In the genomic region with DNA sequence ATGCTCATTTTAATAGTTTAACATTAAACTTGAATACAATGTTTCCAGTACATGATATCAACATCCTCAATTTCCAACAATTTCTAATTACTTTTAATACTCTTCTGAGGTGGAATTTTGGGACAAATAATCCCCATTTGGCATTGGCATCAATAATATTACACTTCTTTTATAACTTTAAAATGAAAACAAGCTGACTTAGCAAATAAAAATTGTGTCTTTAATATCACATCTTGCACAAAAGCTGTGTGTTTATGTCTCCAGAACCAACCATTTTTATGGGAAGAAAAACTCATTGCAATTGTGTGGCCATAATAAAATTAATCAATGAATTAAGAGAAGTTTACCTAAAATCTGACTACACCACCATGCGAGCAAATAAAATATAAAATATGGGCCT, we compare ENCODE assay signal across 20 cellular contexts.
DNase-seq lines count a peak whose midpoint lies in the region; ATAC-seq, FAIRE-seq and TF ChIP-seq lines count a peak whose summit lies in the region.
"Had no signal": no experiment of that assay in that cellular context is flagged by ENCODE, and none has a peak within 500 bp of the region (broad histone marks: within the 10 kb centered on the region; RNA-seq: fewer than 3 reads in every experiment).

No MANE protein-coding gene starts in this region.

- H3K4ac ChIP-seq in IMR-90 (ENCODE audit: low read depth, low read length) (no peak overlapping the region), H1 (replicated peaks; ENCODE audit: insufficient read length, low read depth, low read length) (no peak overlapping the region), mesenchymal stem cell (ENCODE audit: low read depth in 1 of 2, low read length in 2 of 2) (no peak overlapping the region)

- TF ChIP-seq POLR2A in HepG2 (IDR thresholded peaks at IDR 0.05; ENCODE audit: insufficient read depth in 1 of 2, low read depth in 2 of 2, low read length in 2 of 2) (no peak), right lobe of liver (IDR thresholded peaks at IDR 0.05) (no peak), IMR-90 (IDR thresholded peaks at IDR 0.05; ENCODE audit: low read depth, low read length) (no peak), H1 (IDR thresholded peaks at IDR 0.05; ENCODE audit: control extremely low read depth in 1 of 2, low read depth in 2 of 2, low read length in 2 of 2) (no peak)

- H2BK12ac ChIP-seq in H1 (ENCODE audit: low read depth, low read length) (no peak overlapping the region), mesenchymal stem cell (ENCODE audit: low read length in 2 of 2) (no peak overlapping the region)

- dilution Hi-C loops in IMR-90 (cut with HindIII; ENCODE audit: low sequenced_read_pairs, unreplicated experiment) = no loop called here

- FAIRE-seq in HepG2 (lab: Jason Lieb, UNC) (no peak), H1 (lab: Jason Lieb, UNC) (no peak)
- FAIRE-seq: G401.6, GM12891, GM19239 had no signal

- in situ Hi-C loops in HepG2 (cut with HindIII; ENCODE audit: extremely low pct_ligation_motif_present, low pct_unique_long_range_greater_than_20kb) (no loop called here), IMR-90 (cut with MboI; ENCODE audit: low sequenced_read_pairs) (no loop called here)

- no peak overlapping the region for H2BK15ac ChIP-seq in IMR-90 (ENCODE audit: low read depth, low read length)
- no peak overlapping the region for H2BK15ac ChIP-seq in H1 (ENCODE audit: low read length)
- no peak overlapping the region for H2BK15ac ChIP-seq in mesenchymal stem cell (ENCODE audit: low read depth, poor library complexity, severe bottlenecking)

- H3K4me2 ChIP-seq in HepG2 (ENCODE audit: low read depth, low read length) (no peak overlapping the region), IMR-90 (ENCODE audit: low read depth, low read length) (no peak overlapping the region), H1 (ENCODE audit: insufficient read depth in 1 of 2, low read depth in 2 of 2, low read length in 2 of 2) (no peak overlapping the region), PC-3 (ENCODE audit: low read length) (no peak overlapping the region), mesenchymal stem cell (ENCODE audit: low read length, poor library complexity, severe bottlenecking) (no peak overlapping the region)
- H3K4me2 ChIP-seq: BLaER1 had no signal

- H3K14ac ChIP-seq in IMR-90 (replicated peaks; ENCODE audit: low read depth, low read length) = no peak overlapping the region
- H3K14ac ChIP-seq in H1 (ENCODE audit: insufficient read length) = no peak overlapping the region
- H3K14ac ChIP-seq in mesenchymal stem cell (ENCODE audit: low read length in 2 of 2) = no peak overlapping the region

- H3K56ac ChIP-seq in IMR-90 (ENCODE audit: extremely low read depth, insufficient read depth, low read length) = no peak overlapping the region
- no peak overlapping the region for H3K56ac ChIP-seq in H1 (replicated peaks; ENCODE audit: insufficient read length, low read depth, low read length)

- H4K20me1 ChIP-seq in HepG2 (ENCODE audit: insufficient read depth, low read length) (no peaks in the 10 kb centered on the region), IMR-90 (ENCODE audit: insufficient read depth, low read length) (no peaks in the 10 kb centered on the region), H1 (replicated peaks in 1 of 2; ENCODE audit: control insufficient read depth in 1 of 2, insufficient read depth in 2 of 2, low read length in 2 of 2) (no peaks in the 10 kb centered on the region), PC-3 (ENCODE audit: low read length) (no peaks in the 10 kb centered on the region)
- H4K20me1 ChIP-seq: BLaER1 had no signal

- H2BK5ac ChIP-seq in IMR-90 (ENCODE audit: low read depth, low read length, poor library complexity, severe bottlenecking) = no peak overlapping the region
- H2BK5ac ChIP-seq in H1 (ENCODE audit: low read depth, low read length) = no peak overlapping the region
- no peak overlapping the region for H2BK5ac ChIP-seq in mesenchymal stem cell (ENCODE audit: low read depth, low read length, poor library complexity, severe bottlenecking)

- TF ChIP-seq CTCF in HepG2 (CRISPR knock-in tag; IDR thresholded peaks at IDR 0.05) (no peak), right lobe of liver (IDR thresholded peaks at IDR 0.05) (no peak), IMR-90 (conservative IDR thresholded peaks at IDR 0.05; ENCODE audit: low read depth, low read length) (no peak), H1 (IDR thresholded peaks at IDR 0.05; ENCODE audit: control extremely low read depth in 1 of 3, insufficient read depth in 1 of 3, low read depth in 1 of 3, low read length in 3 of 3) (no peak), PC-3 (conservative IDR thresholded peaks at IDR 0.05; ENCODE audit: low read depth, low read length) (no peak)

- intact Hi-C loops in HepG2 (cut with micrococcal nuclease; ENCODE audit: unreplicated experiment) = no loop called here
- intact Hi-C loops in right lobe of liver (cut with DNase I) = no loop called here
- intact Hi-C loops in IMR-90 (cut with micrococcal nuclease) = no loop called here
- intact Hi-C loops in PC-3 (cut with micrococcal nuclease) = no loop called here

- H3K4me1 ChIP-seq in HepG2 (ENCODE audit: insufficient read depth, low read length) (no peaks in the 10 kb centered on the region), right lobe of liver (no peaks in the 10 kb centered on the region), IMR-90 (ENCODE audit: control insufficient read depth, insufficient read depth, low read length) (no peaks in the 10 kb centered on the region), H1 (replicated peaks in 1 of 4; ENCODE audit: control insufficient read depth in 3 of 4, insufficient read depth in 4 of 4, low read length in 3 of 4) (no peaks in the 10 kb centered on the region), PC-3 (ENCODE audit: insufficient read depth, low read length) (no peaks in the 10 kb centered on the region), mesenchymal stem cell (ENCODE audit: control insufficient read depth, insufficient read depth, low read depth, low read length) (no peaks in the 10 kb centered on the region)
- H3K4me1 ChIP-seq: BE2C, BLaER1 had no signal

- H2BK120ac ChIP-seq in IMR-90 (ENCODE audit: low read depth, low read length) (no peak overlapping the region), H1 (replicated peaks; ENCODE audit: low read depth, low read length) (no peak overlapping the region), mesenchymal stem cell (ENCODE audit: low read depth, low read length) (no peak overlapping the region)

- ATAC-seq in HepG2 = no peak
- ATAC-seq in right lobe of liver = no peak
- ATAC-seq in IMR-90 (ENCODE audit: low read depth) = no peak
- no peak for ATAC-seq in PC-3

- H3K9ac ChIP-seq in HepG2 (ENCODE audit: insufficient read depth, low read depth, low read length) (no peak overlapping the region), IMR-90 (ENCODE audit: low read depth, low read length) (no peak overlapping the region), H1 (replicated peaks in 1 of 4; ENCODE audit: extremely low read depth in 1 of 4, low read depth in 3 of 4, low read length in 3 of 4) (no peak overlapping the region), PC-3 (ENCODE audit: low read length) (no peak overlapping the region), mesenchymal stem cell (ENCODE audit: low read length) (no peak overlapping the region)
- H3K9ac ChIP-seq: BLaER1 had no signal

- no peaks in the 10 kb centered on the region for H3F3A ChIP-seq in PC-3 (ENCODE audit: low read length, unreplicated experiment)

- WGBS in HepG2 (ENCODE audit: low lambda C conversion rate) = 35% methylated on average over 1 of the region's 1 CpG
- WGBS in right lobe of liver (ENCODE audit: insufficient coverage, low coverage, low lambda C conversion rate, missing lambda C conversion rate) = 56% methylated on average over 1 of the region's 1 CpG
- no CpG with 5 or more reads among the region's 1 CpG for WGBS in IMR-90 (ENCODE audit: extremely low coverage in 2 of 2, insufficient read length in 1 of 2), 2 experiments
- 86% methylated on average over 1 of the region's 1 CpG; no CpG with 5 or more reads in 1 of the 2 experiments for WGBS in H1 (ENCODE audit: extremely low coverage in 1 of 2, insufficient coverage in 1 of 2, insufficient read length in 1 of 2, insufficient replicate concordance in 2 of 2, low coverage in 1 of 2, low lambda C conversion rate in 2 of 2, missing lambda C conversion rate in 1 of 2), 2 experiments
- no CpG with 5 or more reads among the region's 1 CpG for WGBS in mesenchymal stem cell

- POLR2A ChIA-PET in HepG2 (lab: Yijun Ruan, JAX) (no interaction called here), IMR-90 (lab: Charles Lee; ENCODE audit: unreplicated experiment) (no interaction called here), H1 (lab: Charles Lee; ENCODE audit: partially characterized antibody) (no interaction called here), PC-3 (lab: Charles Lee; ENCODE audit: unreplicated experiment) (no interaction called here)

- H2BK20ac ChIP-seq in IMR-90 (ENCODE audit: low read depth, low read length) (no peak overlapping the region), H1 (ENCODE audit: low read length) (no peak overlapping the region)

- no peaks in the 10 kb centered on the region for H3K9me1 ChIP-seq in IMR-90 (ENCODE audit: insufficient read depth, low read length)

- peaks cover 9% of the 10 kb centered on the region for H3K9me3 ChIP-seq in HepG2 (ENCODE audit: low read length)
- no peaks in the 10 kb centered on the region for H3K9me3 ChIP-seq in right lobe of liver
- no peaks in the 10 kb centered on the region for H3K9me3 ChIP-seq in IMR-90 (ENCODE audit: control insufficient read depth, insufficient read depth, low read length)
- H3K9me3 ChIP-seq in H1 (ENCODE audit: insufficient read depth in 2 of 2, low read depth in 1 of 2, low read length in 1 of 2) = no peaks in the 10 kb centered on the region
- H3K9me3 ChIP-seq in PC-3 (ENCODE audit: low read length) = no peaks in the 10 kb centered on the region
- no peaks in the 10 kb centered on the region for H3K9me3 ChIP-seq in mesenchymal stem cell (ENCODE audit: control insufficient read depth, low read length)
- H3K9me3 ChIP-seq: BE2C, BLaER1 had no signal

- H4K91ac ChIP-seq in IMR-90 (ENCODE audit: insufficient read depth, low read depth, low read length) = no peak overlapping the region
- H4K91ac ChIP-seq in H1 (replicated peaks; ENCODE audit: insufficient read length, low read length) = no peak overlapping the region
- H4K91ac ChIP-seq in mesenchymal stem cell (ENCODE audit: low read length) = no peak overlapping the region

- H4K5ac ChIP-seq in IMR-90 (ENCODE audit: low read depth, low read length) (no peak overlapping the region), H1 (ENCODE audit: insufficient read length, low read depth, low read length) (no peak overlapping the region)

- CTCF ChIA-PET in HepG2 (lab: Yijun Ruan, JAX; ENCODE audit: low intra/inter-chr PET ratio, low total read pairs) (no interaction called here), IMR-90 (lab: Yijun Ruan, JAX) (no interaction called here), H1 (lab: Charles Lee; ENCODE audit: partially characterized antibody) (no interaction called here), PC-3 (lab: Charles Lee) (no interaction called here)

- H3K79me1 ChIP-seq in IMR-90 (ENCODE audit: low read depth in 1 of 2, low read length in 2 of 2) = no peaks in the 10 kb centered on the region
- H3K79me1 ChIP-seq in H1 (ENCODE audit: low read depth, low read length) = no peaks in the 10 kb centered on the region
- no peaks in the 10 kb centered on the region for H3K79me1 ChIP-seq in mesenchymal stem cell (replicated peaks; ENCODE audit: low read length, poor library complexity, severe bottlenecking)

- no peak overlapping the region for H2AK5ac ChIP-seq in IMR-90 (ENCODE audit: low read depth, low read length)
- H2AK5ac ChIP-seq in H1 (ENCODE audit: low read depth, low read length) = no peak overlapping the region
- no peak overlapping the region for H2AK5ac ChIP-seq in mesenchymal stem cell (ENCODE audit: low read length, severe bottlenecking)

- H2AK9ac ChIP-seq in IMR-90 (replicated peaks; ENCODE audit: low read depth, low read length, poor library complexity) = no peak overlapping the region

- H3K9me2 ChIP-seq in PC-3 (replicated peaks; ENCODE audit: low read length) = no peaks in the 10 kb centered on the region

- BruUV-seq in HepG2 (replicated peaks; lab: Mats Ljungman, UMichigan) (no TSS peak), IMR-90 (replicated peaks; lab: Mats Ljungman, UMichigan) (no TSS peak), PC-3 (replicated peaks; lab: Mats Ljungman, UMichigan) (no TSS peak)

- H3K18ac ChIP-seq in IMR-90 (ENCODE audit: low read depth, low read length) (no peak overlapping the region), H1 (ENCODE audit: extremely low read depth, low read length) (no peak overlapping the region), mesenchymal stem cell (ENCODE audit: low read depth in 1 of 2, low read length in 2 of 2) (no peak overlapping the region)

- H2AFZ ChIP-seq in HepG2 (ENCODE audit: low read length) = no peak overlapping the region
- no peak overlapping the region for H2AFZ ChIP-seq in IMR-90 (replicated peaks; ENCODE audit: low read length, poor library complexity)
- no peak overlapping the region for H2AFZ ChIP-seq in H1 (ENCODE audit: low read length)
- H2AFZ ChIP-seq in PC-3 (ENCODE audit: low read length) = no peak overlapping the region
- H2AFZ ChIP-seq in mesenchymal stem cell (ENCODE audit: low read depth, low read length) = no peak overlapping the region

- H4K8ac ChIP-seq in IMR-90 (ENCODE audit: low read depth in 2 of 2, low read length in 2 of 2) (no peak overlapping the region), H1 (ENCODE audit: extremely low read depth, insufficient read depth, low read length) (no peak overlapping the region), mesenchymal stem cell (ENCODE audit: low read length) (no peak overlapping the region)

- TF ChIP-seq RAD21 in HepG2 (CRISPR knock-in tag; IDR thresholded peaks at IDR 0.05) = no peak
- no peak for TF ChIP-seq RAD21 in IMR-90 (IDR thresholded peaks at IDR 0.05; ENCODE audit: low read length)
- TF ChIP-seq RAD21 in H1 (IDR thresholded peaks at IDR 0.05 in 1 of 2, conservative IDR thresholded peaks at IDR 0.05 in 1 of 2; ENCODE audit: low read depth in 2 of 2, low read length in 2 of 2) = no peak

- H3K23me2 ChIP-seq in H1 (ENCODE audit: low read depth, low read length) = no peaks in the 10 kb centered on the region

- no peaks in the 10 kb centered on the region for H3K36me3 ChIP-seq in HepG2 (replicated peaks in 1 of 2; ENCODE audit: control insufficient read depth in 1 of 2, insufficient read depth in 2 of 2, low read length in 2 of 2)
- H3K36me3 ChIP-seq in right lobe of liver = no peaks in the 10 kb centered on the region
- no peaks in the 10 kb centered on the region for H3K36me3 ChIP-seq in IMR-90 (ENCODE audit: control insufficient read depth, insufficient read depth, low read length)
- no peaks in the 10 kb centered on the region for H3K36me3 ChIP-seq in H1 (ENCODE audit: control insufficient read depth in 2 of 4, insufficient read depth in 4 of 4, low read length in 3 of 4)
- H3K36me3 ChIP-seq in PC-3 (ENCODE audit: low read depth, low read length) = no peaks in the 10 kb centered on the region
- H3K36me3 ChIP-seq in mesenchymal stem cell (ENCODE audit: control insufficient read depth in 1 of 2, insufficient read depth in 2 of 2, low read depth in 1 of 2, low read length in 2 of 2) = no peaks in the 10 kb centered on the region
- H3K36me3 ChIP-seq: BE2C, BLaER1 had no signal

- no peak overlapping the region for H3K23ac ChIP-seq in IMR-90 (ENCODE audit: low read depth, low read length)
- H3K23ac ChIP-seq in H1 (ENCODE audit: insufficient read length) = no peak overlapping the region
- H3K23ac ChIP-seq in mesenchymal stem cell (ENCODE audit: low read length in 2 of 2) = no peak overlapping the region

- H3K4me3 ChIP-seq in HepG2 (replicated peaks in 1 of 3; ENCODE audit: insufficient read depth in 1 of 3, low read depth in 2 of 3, low read length in 3 of 3) (no peak overlapping the region), right lobe of liver (no peak overlapping the region), IMR-90 (ENCODE audit: insufficient read depth, low read depth, low read length) (no peak overlapping the region), H1 (ENCODE audit: extremely low read depth in 1 of 4, insufficient read depth in 2 of 4, low read depth in 3 of 4, low read length in 4 of 4) (no peak overlapping the region), PC-3 (ENCODE audit: low read length) (no peak overlapping the region), mesenchymal stem cell (ENCODE audit: insufficient read depth in 1 of 2, low read depth in 1 of 2, low read length in 2 of 2) (no peak overlapping the region)
- H3K4me3 ChIP-seq: BLaER1 had no signal

- H3K27me3 ChIP-seq in HepG2 (ENCODE audit: control insufficient read depth in 1 of 2, insufficient read depth in 2 of 2, low read length in 2 of 2) (no peaks in the 10 kb centered on the region), right lobe of liver (no peaks in the 10 kb centered on the region), IMR-90 (ENCODE audit: control insufficient read depth, insufficient read depth, low read length) (no peaks in the 10 kb centered on the region), H1 (replicated peaks in 1 of 4; ENCODE audit: control insufficient read depth in 3 of 4, extremely low read depth in 1 of 4, insufficient read depth in 3 of 4, low read length in 3 of 4) (no peaks in the 10 kb centered on the region), PC-3 (ENCODE audit: low read length) (no peaks in the 10 kb centered on the region), mesenchymal stem cell (ENCODE audit: control insufficient read depth in 1 of 2, insufficient read depth in 1 of 2, low read length in 2 of 2) (no peaks in the 10 kb centered on the region)
- H3K27me3 ChIP-seq: BE2C, BLaER1 had no signal

- TF ChIP-seq EP300 in HepG2 (IDR thresholded peaks at IDR 0.05; ENCODE audit: low read depth in 2 of 2, low read length in 2 of 2) (no peak), HepG2 (CRISPR knock-in tag; IDR thresholded peaks at IDR 0.05; ENCODE audit: borderline replicate concordance) (no peak), H1 (IDR thresholded peaks at IDR 0.05; ENCODE audit: borderline replicate concordance in 1 of 2, low read depth in 2 of 2, low read length in 2 of 2) (no peak)

- DNase-seq in HepG2 (ENCODE audit: low spot score) = no peak
- no peak for DNase-seq in right lobe of liver
- DNase-seq in IMR-90 = no peak
- DNase-seq in H1 (ENCODE audit: low read depth in 1 of 2, low spot score in 2 of 2) = no peak
- no peak for DNase-seq in PC-3
- no peak for DNase-seq in mesenchymal stem cell
- DNase-seq: ACHN; BE2C; C1 segment of cervical spinal cord; CD4-positive, alpha-beta memory T cell; CD4-positive, CD25-positive, alpha-beta regulatory T cell; CD8-positive, alpha-beta memory T cell; COR-L47; DMS79 treated with DMSO at 0.1 percent for 48 hours; GF-D8 had no signal

- no peak overlapping the region for H3K27ac ChIP-seq in HepG2 (ENCODE audit: extremely low read length, insufficient read depth, low read length)
- no peak overlapping the region for H3K27ac ChIP-seq in right lobe of liver
- H3K27ac ChIP-seq in IMR-90 (ENCODE audit: insufficient read depth, low read length) = no peak overlapping the region
- no peak overlapping the region for H3K27ac ChIP-seq in H1 (ENCODE audit: low read depth, low read length)
- H3K27ac ChIP-seq in PC-3 (ENCODE audit: low read length) = no peak overlapping the region
- H3K27ac ChIP-seq in mesenchymal stem cell (ENCODE audit: low read length, poor library complexity, severe bottlenecking) = no peak overlapping the region
- H3K27ac ChIP-seq: 22Rv1, BLaER1 had no signal

- H3K79me2 ChIP-seq in HepG2 (ENCODE audit: insufficient read depth, low read length) (no peaks in the 10 kb centered on the region), H1 (ENCODE audit: control insufficient read depth in 1 of 2, insufficient read depth in 2 of 2, low read length in 2 of 2) (no peaks in the 10 kb centered on the region), PC-3 (ENCODE audit: low read length) (no peaks in the 10 kb centered on the region)
